In the genomic region with DNA sequence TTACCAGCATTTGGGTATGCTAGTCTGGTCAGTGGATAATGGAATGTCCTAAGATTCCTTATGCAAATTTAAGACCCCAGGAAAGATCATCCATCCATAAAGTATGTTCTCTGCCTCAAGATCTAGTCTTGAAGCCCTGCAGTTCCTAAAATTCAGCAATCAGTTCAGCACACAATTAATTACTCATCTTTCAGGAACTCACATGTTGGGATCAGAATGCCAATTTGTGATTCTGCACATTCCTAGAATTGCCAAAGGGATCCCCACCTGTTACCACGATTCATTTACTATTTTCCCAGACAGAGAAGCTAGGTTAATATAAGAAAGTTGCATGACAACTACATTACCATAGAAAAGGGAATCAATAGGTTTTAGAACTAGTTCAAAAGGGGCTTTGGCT, we compare ENCODE assay signal across 26 cellular contexts. TPM values are rescaled to one million over a fixed set of nuclear protein-coding genes. Genes with fewer than 3 reads are reported as not detected.
"Had no signal": no experiment of that assay in that cellular context is flagged by ENCODE, and none has a peak within 500 bp of the region (broad histone marks: within the 10 kb centered on the region; RNA-seq: fewer than 3 reads in every experiment).

No MANE protein-coding gene starts in this region.

- H3K27ac ChIP-seq: KMS-11 had no signal

- ATAC-seq: activated naive CD4-positive, alpha-beta T cell treated with anti-CD3 and anti-CD28 coated beads, Interleukin-2, amount 50 U/mL, for 72 hours; activated naive CD8-positive, alpha-beta T cell treated with anti-CD3 and anti-CD28 coated beads, Interleukin-2, amount 50 U/mL, for 24 hours; activated T-cell treated with anti-CD3 and anti-CD28 coated beads, Interleukin-2, amount 50 U/mL, for 72 hours; PC-3; T-helper 17 cell had no signal

- DNase-seq: activated B cell treated with CpG ODN at 0.5 μM for 24 hours; activated CD4-positive, alpha-beta T cell treated with anti-CD3 and anti-CD28 coated beads for 1 hour; activated CD4-positive, alpha-beta T cell treated with anti-CD3 and anti-CD28 coated beads, Interleukin-2, amount 10 ng/mL, durations not matched to agents 24 days and 14 days; activated CD4-positive, alpha-beta T cell treated with anti-CD3 and anti-CD28 coated beads, Interleukin-2, amount 50 U/mL, for 48 hours; activated CD8-positive, alpha-beta memory T cell treated with anti-CD3 and anti-CD28 coated beads for 24 hours; activated effector memory CD4-positive, alpha-beta T cell treated with anti-CD3 and anti-CD28 coated beads, Interleukin-2, amount 50 U/mL, for 16 hours; activated naive CD4-positive, alpha-beta T cell treated with Interleukin-2 at 50 U/mL for 16 hours; activated naive CD8-positive, alpha-beta T cell treated with anti-CD3 and anti-CD28 coated beads, Interleukin-2, amount 50 U/mL, for 24 hours; activated T-cell treated with anti-CD3 and anti-CD28 coated beads for 4 hours; activated T-cell treated with anti-CD3 and anti-CD28 coated beads, Interleukin-2, amount 50 U/mL, for 72 hours; amniotic stem cell; cerebellar nuclear complex; MM.1S; NCI-H1105; NCI-H1436; NCI-H1694 treated with DMSO at 0.1 percent for 48 hours; NCI-H2029 treated with DMSO at 0.1 percent for 48 hours; NCI-H524; PC-3; SHP77; T-helper 17 cell; T-helper 9 cell had no signal

RNA-seq across cellular contexts. Expression of a gene that starts 3.2 kb away (rescaled TPM):
- total RNA-seq: activated CD4-positive, alpha-beta T cell treated with anti-CD3 and anti-CD28 coated beads, Interleukin-2, amount 10 ng/mL, durations not matched to agents 24 days and 14 days; activated naive CD4-positive, alpha-beta T cell treated with anti-CD3 and anti-CD28 coated beads, Interleukin-2, amount 50 U/mL, for 72 hours; activated T-cell treated with anti-CD3 and anti-CD28 coated beads, Interleukin-2, amount 50 U/mL, for 72 hours; cardiac septum; PC-3; SK-MEL-5; T-helper 17 cell had no signal
